ENCODE assay signal across 23 cellular contexts in the genomic region with DNA sequence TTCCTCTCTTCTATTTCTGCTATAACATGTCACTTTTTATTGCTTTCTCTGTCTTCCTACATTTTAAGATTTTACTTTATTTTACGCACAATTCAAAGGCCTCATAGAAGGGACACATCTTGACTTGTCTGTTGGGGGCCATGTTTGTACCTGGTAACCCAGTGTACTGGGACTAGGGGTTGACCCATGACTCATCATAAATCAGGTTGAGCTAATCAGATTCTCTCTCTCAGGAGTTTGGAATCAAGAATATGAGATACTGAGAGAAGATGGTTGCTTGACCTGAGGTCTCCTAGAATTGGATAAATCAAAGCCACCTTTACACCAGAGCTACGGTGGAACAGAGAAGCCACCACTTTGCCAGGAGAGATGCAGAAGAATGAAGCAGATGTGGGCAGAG.
DNase-seq lines count a peak whose midpoint lies in the region; ATAC-seq, FAIRE-seq and TF ChIP-seq lines count a peak whose summit lies in the region.
"Had no signal": no experiment of that assay in that cellular context is flagged by ENCODE, and none has a peak within 500 bp of the region (broad histone marks: within the 10 kb centered on the region; RNA-seq: fewer than 3 reads in every experiment).

No MANE protein-coding gene starts in this region.

- H3K79me2 ChIP-seq in HepG2 (ENCODE audit: insufficient read depth, low read length) (no peaks in the 10 kb centered on the region), K562 (ENCODE audit: control insufficient read depth, insufficient read depth, low read length) (no peaks in the 10 kb centered on the region)

- H3K4me3 ChIP-seq in HepG2 (replicated peaks in 1 of 3; ENCODE audit: insufficient read depth in 1 of 3, low read depth in 2 of 3, low read length in 3 of 3) (no peak overlapping the region), right lobe of liver (no peak overlapping the region), K562 (no peak overlapping the region), stomach smooth muscle (ENCODE audit: low read length in 2 of 2) (no peak overlapping the region)
- H3K4me3 ChIP-seq: BLaER1 had no signal

- TF ChIP-seq EP300 in HepG2 (IDR thresholded peaks at IDR 0.05; ENCODE audit: low read depth in 2 of 2, low read length in 2 of 2) (no peak), HepG2 (CRISPR knock-in tag; IDR thresholded peaks at IDR 0.05; ENCODE audit: borderline replicate concordance) (no peak), K562 (IDR thresholded peaks at IDR 0.05; ENCODE audit: low read length) (no peak)

- no peak overlapping the region for H3K27ac ChIP-seq in HepG2 (ENCODE audit: extremely low read length, insufficient read depth, low read length)
- H3K27ac ChIP-seq in right lobe of liver, result no peak overlapping the region
- H3K27ac ChIP-seq in K562 (ENCODE audit: extremely low read depth, low read depth, low read length), result no peak overlapping the region
- H3K27ac ChIP-seq in stomach smooth muscle (ENCODE audit: low read length), result peak overlapping the region; percentile 19
- H3K27ac ChIP-seq: BLaER1 had no signal

- H3K9me3 ChIP-seq in HepG2 (ENCODE audit: low read length) (no peaks in the 10 kb centered on the region), right lobe of liver (no peaks in the 10 kb centered on the region), K562 (replicated peaks; ENCODE audit: control insufficient read depth, insufficient read depth, low read depth, low read length) (no peaks in the 10 kb centered on the region), stomach smooth muscle (ENCODE audit: control insufficient read depth in 2 of 2, low read length in 2 of 2) (no peaks in the 10 kb centered on the region)
- H3K9me3 ChIP-seq: BE2C, BLaER1, Caco-2 had no signal

- TF ChIP-seq POLR2A in HepG2 (IDR thresholded peaks at IDR 0.05; ENCODE audit: insufficient read depth in 1 of 2, low read depth in 2 of 2, low read length in 2 of 2), result no peak
- no peak for TF ChIP-seq POLR2A in right lobe of liver (IDR thresholded peaks at IDR 0.05)
- no peak for TF ChIP-seq POLR2A in K562 (conservative IDR thresholded peaks at IDR 0.05)

- TF ChIP-seq RAD21 in HepG2 (CRISPR knock-in tag; IDR thresholded peaks at IDR 0.05) (no peak), K562 (CRISPR knock-in tag; conservative IDR thresholded peaks at IDR 0.05 in 1 of 2, IDR thresholded peaks at IDR 0.05 in 1 of 2) (no peak)

- H2AFZ ChIP-seq in HepG2 (ENCODE audit: low read length), result no peak overlapping the region
- no peak overlapping the region for H2AFZ ChIP-seq in K562 (ENCODE audit: low read depth, low read length)

- BruUV-seq in HepG2 (replicated peaks; lab: Mats Ljungman, UMichigan) (no TSS peak), K562 (replicated peaks; lab: Mats Ljungman, UMichigan) (no TSS peak)

- no peaks in the 10 kb centered on the region for H3K9me1 ChIP-seq in K562 (ENCODE audit: control insufficient read depth, insufficient read depth, low read length)

- POLR2A ChIA-PET in HepG2 (lab: Yijun Ruan, JAX) (no interaction called here), K562 (lab: Yijun Ruan, JAX) (no interaction called here)

- in situ Hi-C loops in HepG2 (cut with HindIII; ENCODE audit: extremely low pct_ligation_motif_present, low pct_unique_long_range_greater_than_20kb), result no loop called here
- in situ Hi-C loops in K562 (cut with MboI), result no loop called here

- H3K36me3 ChIP-seq in HepG2 (replicated peaks in 1 of 2; ENCODE audit: control insufficient read depth in 1 of 2, insufficient read depth in 2 of 2, low read length in 2 of 2) (no peaks in the 10 kb centered on the region), right lobe of liver (no peaks in the 10 kb centered on the region), K562 (ENCODE audit: control insufficient read depth, insufficient read depth, low read length) (no peaks in the 10 kb centered on the region), stomach smooth muscle (ENCODE audit: control insufficient read depth in 2 of 2, insufficient read depth in 2 of 2, low read length in 2 of 2) (no peaks in the 10 kb centered on the region)
- H3K36me3 ChIP-seq: BE2C, BLaER1 had no signal

- FAIRE-seq in HepG2 (lab: Jason Lieb, UNC) (no peak), K562 (lab: Jason Lieb, UNC) (no peak)
- FAIRE-seq: A204.1, D721Med, G401.6, GM12891, GM19239 had no signal

- DNase-seq in HepG2 (ENCODE audit: low spot score), result no peak
- DNase-seq in right lobe of liver, result no peak
- DNase-seq in K562 (ENCODE audit: extremely low read depth in 1 of 4, low spot score in 3 of 4), result no peak
- DNase-seq in anterior cingulate cortex (lab: John Stamatoyannopoulos, UW), result no peak
- DNase-seq: 8988T; ACHN; BE2C; C1 segment of cervical spinal cord; Caco-2; Calu3; CD4-positive, alpha-beta memory T cell; CD4-positive, CD25-positive, alpha-beta regulatory T cell; CD8-positive, alpha-beta memory T cell; DMS79 treated with DMSO at 0.1 percent for 48 hours; GF-D8 had no signal

- WGBS in HepG2 (ENCODE audit: low lambda C conversion rate), result 88% methylated on average over 2 of the region's 2 CpGs
- WGBS in right lobe of liver (ENCODE audit: insufficient coverage, low coverage, low lambda C conversion rate, missing lambda C conversion rate), result 96% methylated on average over 2 of the region's 2 CpGs
- 0% methylated on average over 2 of the region's 2 CpGs for WGBS in K562 (ENCODE audit: insufficient coverage, low coverage, missing lambda C conversion rate)

- H3K27me3 ChIP-seq in HepG2 (ENCODE audit: control insufficient read depth in 1 of 2, insufficient read depth in 2 of 2, low read length in 2 of 2), result peaks cover 4 to 35% of the 10 kb centered on the region in 2 experiments; a peak in 4 of 5 replicates
- H3K27me3 ChIP-seq in right lobe of liver, result no peaks in the 10 kb centered on the region
- peaks cover 8 to 45% of the 10 kb centered on the region in 2 experiments for H3K27me3 ChIP-seq in K562 (ENCODE audit: control insufficient read depth in 2 of 2, insufficient read depth in 2 of 2, low read length in 2 of 2)
- H3K27me3 ChIP-seq in stomach smooth muscle (ENCODE audit: control insufficient read depth in 1 of 2, insufficient read depth in 2 of 2, low read length in 2 of 2), result no peaks in the 10 kb centered on the region
- H3K27me3 ChIP-seq: BE2C, BLaER1 had no signal

- H4K20me1 ChIP-seq in HepG2 (ENCODE audit: insufficient read depth, low read length) (no peaks in the 10 kb centered on the region), K562 (replicated peaks; ENCODE audit: control insufficient read depth, insufficient read depth, low read length) (no peaks in the 10 kb centered on the region)
- H4K20me1 ChIP-seq: BLaER1 had no signal

- no peak for ATAC-seq in HepG2
- no peak for ATAC-seq in right lobe of liver
- no peak for ATAC-seq in K562
- no peak for ATAC-seq in GM21825 (IDR thresholded peaks at IDR 0.05; ENCODE audit: unreplicated experiment)

- TF ChIP-seq CTCF in HepG2 (CRISPR knock-in tag; IDR thresholded peaks at IDR 0.05) (no peak), right lobe of liver (IDR thresholded peaks at IDR 0.05) (no peak), K562 (IDR thresholded peaks at IDR 0.05 in 2 of 3, conservative IDR thresholded peaks at IDR 0.05 in 1 of 3; ENCODE audit: insufficient read depth in 2 of 3, low read depth in 1 of 3, low read length in 3 of 3) (no peak)

- CTCF ChIA-PET in HepG2 (lab: Yijun Ruan, JAX; ENCODE audit: low intra/inter-chr PET ratio, low total read pairs) (no interaction called here), K562 (lab: Yijun Ruan, JAX; ENCODE audit: low intra/inter-chr PET ratio) (no interaction called here)

- no peak overlapping the region for H3K9ac ChIP-seq in HepG2 (ENCODE audit: insufficient read depth, low read depth, low read length)
- H3K9ac ChIP-seq in K562 (ENCODE audit: insufficient read depth in 1 of 2, low read depth in 2 of 2, low read length in 2 of 2), result no peak overlapping the region
- no peak overlapping the region for H3K9ac ChIP-seq in stomach smooth muscle (ENCODE audit: low read length in 2 of 2)
- H3K9ac ChIP-seq: BLaER1 had no signal

- H3K4me1 ChIP-seq in HepG2 (ENCODE audit: insufficient read depth, low read length) (no peaks in the 10 kb centered on the region), right lobe of liver (no peaks in the 10 kb centered on the region), K562 (replicated peaks in 1 of 2; ENCODE audit: control insufficient read depth in 2 of 2, insufficient read depth in 2 of 2, low read length in 2 of 2) (no peaks in the 10 kb centered on the region), stomach smooth muscle (ENCODE audit: control insufficient read depth, insufficient read depth, low read length) (peaks cover 32% of the 10 kb centered on the region)
- H3K4me1 ChIP-seq: BE2C, BLaER1, Caco-2 had no signal

- H3K4me2 ChIP-seq in HepG2 (ENCODE audit: low read depth, low read length) (no peak overlapping the region), K562 (ENCODE audit: insufficient read depth, low read length) (no peak overlapping the region)
- H3K4me2 ChIP-seq: BLaER1 had no signal

- intact Hi-C loops in HepG2 (cut with micrococcal nuclease; ENCODE audit: unreplicated experiment), result no loop called here
- intact Hi-C loops in right lobe of liver (cut with DNase I), result no loop called here
- intact Hi-C loops in K562 (cut with micrococcal nuclease), result no loop called here

TF ChIP-seq in HepG2, 621 proteins besides CTCF, POLR2A, EP300 and RAD21 (continues in another document):
- TF ChIP-seq, protein P1, sequence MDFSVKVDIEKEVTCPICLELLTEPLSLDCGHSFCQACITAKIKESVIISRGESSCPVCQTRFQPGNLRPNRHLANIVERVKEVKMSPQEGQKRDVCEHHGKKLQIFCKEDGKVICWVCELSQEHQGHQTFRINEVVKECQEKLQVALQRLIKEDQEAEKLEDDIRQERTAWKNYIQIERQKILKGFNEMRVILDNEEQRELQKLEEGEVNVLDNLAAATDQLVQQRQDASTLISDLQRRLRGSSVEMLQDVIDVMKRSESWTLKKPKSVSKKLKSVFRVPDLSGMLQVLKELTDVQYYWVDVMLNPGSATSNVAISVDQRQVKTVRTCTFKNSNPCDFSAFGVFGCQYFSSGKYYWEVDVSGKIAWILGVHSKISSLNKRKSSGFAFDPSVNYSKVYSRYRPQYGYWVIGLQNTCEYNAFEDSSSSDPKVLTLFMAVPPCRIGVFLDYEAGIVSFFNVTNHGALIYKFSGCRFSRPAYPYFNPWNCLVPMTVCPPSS (IDR thresholded peaks at IDR 0.05), result no peak
- TF ChIP-seq FOXK2 (IDR thresholded peaks at IDR 0.05) (no peak), SATB2 (CRISPR knock-in tag; IDR thresholded peaks at IDR 0.05) (no peak)

TF ChIP-seq in K562, 482 proteins besides CTCF, POLR2A, EP300 and RAD21 (continues in another document):
- TF ChIP-seq ZFPM2 (CRISPR knock-in tag; IDR thresholded peaks at IDR 0.05) (no peak), ZNF561 (CRISPR knock-in tag; conservative IDR thresholded peaks at IDR 0.05) (no peak), ZNF436 (CRISPR knock-in tag; IDR thresholded peaks at IDR 0.05) (no peak), NFE2L1 (tag; IDR thresholded peaks at IDR 0.05; ENCODE audit: borderline replicate concordance, low read depth) (peak; percentile 52; the same call in 1 of the 2 replicates), ZNF124 (CRISPR knock-in tag; IDR thresholded peaks at IDR 0.05) (no peak), SRSF7 (optimal IDR thresholded peaks at IDR 0.05; ENCODE audit: low read depth, low read length) (no peak)
